In the genomic region with DNA sequence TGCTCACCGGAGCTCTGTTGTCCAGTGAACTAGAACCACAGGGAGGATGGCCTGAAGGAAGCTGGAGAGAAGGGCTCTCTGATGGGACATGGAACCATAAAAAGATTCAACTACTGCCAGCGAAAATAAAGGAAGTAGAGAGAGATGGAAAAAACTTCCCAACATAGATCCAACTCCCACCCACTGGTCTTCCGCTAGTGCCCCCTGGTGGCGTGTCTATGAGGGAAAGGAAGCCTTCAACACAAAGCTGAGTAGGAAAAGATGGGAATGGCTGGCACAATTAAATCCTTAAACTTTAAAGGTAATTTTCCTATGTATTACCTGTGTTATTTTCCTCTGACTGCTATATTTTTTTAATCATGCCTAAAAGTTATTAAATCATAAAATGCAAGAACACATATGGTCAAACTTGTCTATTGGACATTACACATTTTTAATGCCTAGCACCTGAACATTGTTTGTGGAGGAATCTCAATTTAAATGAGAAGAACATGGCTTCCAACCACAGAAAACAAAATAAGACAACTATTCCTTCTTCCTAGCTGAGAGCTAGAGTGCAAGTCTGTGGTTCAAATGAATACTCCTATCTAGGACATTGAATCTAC, we compare ENCODE assay signal across 8 cellular contexts. TPM values are rescaled to one million over a fixed set of nuclear protein-coding genes. Genes with fewer than 3 reads are reported as not detected.
A peak's percentile ranks its signal among the peaks of the same experiment; 100 is the strongest.
DNase-seq lines count a peak whose midpoint lies in the region; ATAC-seq and TF ChIP-seq lines count a peak whose summit lies in the region.

No MANE protein-coding gene starts in this region.

- H3K4me2 ChIP-seq in SK-N-SH, result no peak overlapping the region

- H3K36me3 Mint-ChIP-seq in naive B cell, result peaks cover 16 to 37% of the 10 kb centered on the region in 2 donors

- no peaks in the 10 kb centered on the region for H3K9me2 ChIP-seq in SK-N-SH

- 88% methylated on average over 4 of the region's 4 CpGs for WGBS in SK-N-SH (ENCODE audit: low lambda C conversion rate)

- no peak for TF ChIP-seq EP300 in SK-N-SH (IDR thresholded peaks at IDR 0.05; ENCODE audit: borderline replicate concordance in 1 of 2, low read depth in 1 of 2, low read length in 1 of 2)

- POLR2A ChIA-PET in SK-N-SH (lab: Yijun Ruan, JAX), result no interaction called here

- no peaks in the 10 kb centered on the region for H3K27me3 Mint-ChIP-seq in naive B cell

- H3K9ac ChIP-seq in SK-N-SH, result no peak overlapping the region

- no peak for DNase-seq in AG09319 (ENCODE audit: extremely low read depth, low read depth)
- peak; percentile 11 for DNase-seq in SK-N-SH
- DNase-seq in effector memory CD4-positive, alpha-beta T cell, result peak in 2 of 3 donors; percentile 0 to 9
- DNase-seq in naive B cell, result peak; percentile 15
- no peak for DNase-seq in central memory CD4-positive, alpha-beta T cell

- H2AFZ ChIP-seq in SK-N-SH (ENCODE audit: low read depth), result no peak overlapping the region

- H4K20me1 ChIP-seq in SK-N-SH (ENCODE audit: insufficient read depth), result no peaks in the 10 kb centered on the region

- H3K79me2 ChIP-seq in SK-N-SH (ENCODE audit: insufficient read depth), result no peaks in the 10 kb centered on the region

- no peak overlapping the region for H3K4me3 Mint-ChIP-seq in naive B cell

- no peaks in the 10 kb centered on the region for H3K9me3 Mint-ChIP-seq in naive B cell

- no peaks in the 10 kb centered on the region for H3K4me1 ChIP-seq in SK-N-SH (ENCODE audit: control insufficient read depth in 1 of 2, insufficient read depth in 2 of 2, low read depth in 1 of 2, low read length in 1 of 2)
- H3K4me1 ChIP-seq in effector memory CD4-positive, alpha-beta T cell (ENCODE audit: control insufficient read depth, insufficient read depth, low read length, poor library complexity, severe bottlenecking), result no peaks in the 10 kb centered on the region

- ATAC-seq in naive B cell (ENCODE audit: low read depth in 2 of 2) (no peak), esophagus mucosa (no peak), GM21529 (IDR thresholded peaks at IDR 0.05; ENCODE audit: unreplicated experiment) (no peak)

- H3K27ac ChIP-seq in SK-N-SH (ENCODE audit: low read depth in 2 of 2, low read length in 1 of 2), result no peak overlapping the region
- H3K27ac ChIP-seq in effector memory CD4-positive, alpha-beta T cell (ENCODE audit: insufficient read depth, low read length, poor library complexity, severe bottlenecking), result no peak overlapping the region

- H3K27ac Mint-ChIP-seq in naive B cell, result peak overlapping the region in 3 of 6 donors; percentile 12 to 37 (median 36)

- no peaks in the 10 kb centered on the region for H3K9me3 ChIP-seq in SK-N-SH
- no peaks in the 10 kb centered on the region for H3K9me3 ChIP-seq in effector memory CD4-positive, alpha-beta T cell (ENCODE audit: control insufficient read depth, low read length)

- TF ChIP-seq RAD21 in SK-N-SH (IDR thresholded peaks at IDR 0.05; ENCODE audit: low read length), result peak; percentile 37

- CTCF ChIA-PET in SK-N-SH (lab: Yijun Ruan, JAX), result interaction anchor here (0.6 to 2.4 kb wide), 17 partner anchors 9 to 871 kb away, joined by 3 to 11 read pairs (median 4); no protein-coding TSS in a partner anchor

- no peak overlapping the region for H3K4me3 ChIP-seq in SK-N-SH (ENCODE audit: low read depth in 2 of 2, low read length in 1 of 2)
- H3K4me3 ChIP-seq in effector memory CD4-positive, alpha-beta T cell (ENCODE audit: insufficient read depth, low read depth, low read length, poor library complexity, severe bottlenecking), result no peak overlapping the region

- H3K27me3 ChIP-seq in SK-N-SH (ENCODE audit: insufficient read depth), result no peaks in the 10 kb centered on the region
- no peaks in the 10 kb centered on the region for H3K27me3 ChIP-seq in effector memory CD4-positive, alpha-beta T cell (replicated peaks; ENCODE audit: control insufficient read depth, insufficient read depth, low read length, poor library complexity, severe bottlenecking)

- peaks cover 35 to 52% of the 10 kb centered on the region in 2 experiments for H3K36me3 ChIP-seq in SK-N-SH (replicated peaks in 1 of 2; ENCODE audit: control insufficient read depth in 1 of 2, insufficient read depth in 2 of 2, low read length in 1 of 2)
- H3K36me3 ChIP-seq in effector memory CD4-positive, alpha-beta T cell (ENCODE audit: control insufficient read depth, insufficient read depth, low read length), result peaks cover 53% of the 10 kb centered on the region

- peaks cover 5% of the 10 kb centered on the region for H3F3A ChIP-seq in SK-N-SH (replicated peaks; ENCODE audit: insufficient read depth)

- peaks cover 0 to 7% (median 4%) of the 10 kb centered on the region in 3 donors for H3K4me1 Mint-ChIP-seq in naive B cell

- peak; percentile 49 for TF ChIP-seq CTCF in AG09319 (IDR thresholded peaks at IDR 0.05; ENCODE audit: low read depth, low read length)
- TF ChIP-seq CTCF in GM12872 (IDR thresholded peaks at IDR 0.05; ENCODE audit: insufficient read depth, low read depth, low read length), result peak; percentile 58
- TF ChIP-seq CTCF in SK-N-SH (IDR thresholded peaks at IDR 0.05), result peak; percentile 60

TF ChIP-seq in SK-N-SH, 30 proteins besides CTCF, POLR2A, EP300 and RAD21:
- TF ChIP-seq NFIC (IDR thresholded peaks at IDR 0.05; ENCODE audit: borderline replicate concordance), result no peak
- no peak for TF ChIP-seq GATA2 (CRISPR knock-in tag; IDR thresholded peaks at IDR 0.05)
- peak; percentile 41 for TF ChIP-seq SMC3 (IDR thresholded peaks at IDR 0.05; ENCODE audit: low read depth, low read length)

RNA-seq across cellular contexts. Expression of gene CEP120, which starts 51.5 kb away (rescaled TPM):
- polyA plus RNA-seq in SK-N-SH (2012; rRNA removed) (5.0 and 7.0 TPM in 2 replicates), naive B cell (ENCODE audit: low read depth in 6 of 6) (10 to 100 TPM; 15.8 to 45.9 (median 31.2) TPM)
- 6.0 and 6.3 TPM in 2 replicates for polyA plus RNA-seq in SK-N-SH (2012; cell fraction: cytosol; rRNA removed)
- 4.0 and 9.9 TPM in 2 replicates for polyA plus RNA-seq in SK-N-SH (2012; cell fraction: nucleus; rRNA removed)
- 9.5 TPM for total RNA-seq in esophagus mucosa

Comparison
In these comparisons a context has a peak if more than half of its experiments do, and no peak if none do; other contexts are left out.
1. DNase-seq: peak in SK-N-SH (single experiment), effector memory CD4-positive, alpha-beta T cell (2 of 3) and naive B cell (single experiment); none in AG09319 (single experiment) and central memory CD4-positive, alpha-beta T cell (single experiment).
2. Peak in every context shown above with its lines, with median percentiles within 50 percentile points of each other: CTCF ChIP-seq.